In the genomic region with DNA sequence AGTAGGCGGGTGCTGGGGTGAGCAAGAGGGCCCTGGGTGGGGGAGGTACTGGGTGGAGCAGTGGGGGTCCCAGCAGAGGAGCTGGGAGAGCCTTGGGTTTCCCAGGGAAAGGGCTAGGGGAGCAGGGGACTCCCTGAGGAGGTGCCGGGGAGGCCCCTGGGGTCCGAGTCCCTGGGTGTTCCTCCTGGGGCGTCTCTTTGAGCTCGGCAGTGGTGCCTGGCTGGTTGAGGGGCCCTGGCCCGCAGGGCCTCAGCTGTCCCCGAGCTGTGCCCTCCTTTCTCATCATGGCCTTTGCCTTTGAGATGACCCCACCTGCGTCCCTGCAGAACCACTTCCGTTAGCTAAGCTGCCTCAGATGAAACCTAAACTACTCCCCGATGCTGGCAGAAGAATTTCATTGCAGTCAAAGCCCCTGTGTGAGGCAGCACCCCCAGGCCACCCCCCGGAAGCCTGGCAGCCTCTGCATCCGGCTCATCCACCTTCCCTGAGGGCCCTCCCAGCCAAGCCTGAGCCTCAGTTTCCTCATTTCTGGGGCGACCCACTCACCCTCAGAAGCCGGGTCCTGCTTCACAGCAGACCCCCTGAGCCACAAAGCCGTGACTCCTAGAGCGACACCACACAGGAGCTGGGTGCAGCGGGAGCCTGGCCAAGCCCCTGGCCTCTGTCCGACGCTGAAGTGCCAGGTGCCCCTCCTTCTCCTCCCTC, we compare ENCODE assay signal across 20 cellular contexts. TPM values are rescaled to one million over a fixed set of nuclear protein-coding genes. Genes with fewer than 3 reads are reported as not detected.
DNase-seq lines count a peak whose midpoint lies in the region; ATAC-seq and TF ChIP-seq lines count a peak whose summit lies in the region.
"Had no signal": no experiment of that assay in that cellular context is flagged by ENCODE, and none has a peak within 500 bp of the region (broad histone marks: within the 10 kb centered on the region; RNA-seq: fewer than 3 reads in every experiment).

No MANE protein-coding gene starts in this region.

- H4K91ac ChIP-seq in neuronal stem cell (ENCODE audit: low read depth, low read length, poor library complexity): no peak overlapping the region

- H3K4me3 ChIP-seq in BLaER1 (no peak overlapping the region), HEK293 (ENCODE audit: low read depth, low read length) (no peak overlapping the region), neuronal stem cell (ENCODE audit: low read length in 2 of 2) (no peak overlapping the region)
- H3K4me3 ChIP-seq: A549 had no signal

- H3K9me3 ChIP-seq in BLaER1 (no peaks in the 10 kb centered on the region), HEK293 (ENCODE audit: control insufficient read depth, insufficient read depth, low read depth, low read length) (no peaks in the 10 kb centered on the region), neuronal stem cell (replicated peaks in 1 of 2; ENCODE audit: control insufficient read depth in 2 of 2, insufficient read depth in 1 of 2, low read depth in 1 of 2, low read length in 2 of 2) (no peaks in the 10 kb centered on the region)
- H3K9me3 ChIP-seq: A549, BE2C had no signal

- H3K36me3 ChIP-seq in BLaER1: peaks cover 43% of the 10 kb centered on the region
- peaks cover 0 to 43% of the 10 kb centered on the region in 2 experiments; a peak in 2 of 3 replicates for H3K36me3 ChIP-seq in HEK293 (ENCODE audit: control insufficient read depth in 2 of 2, insufficient read depth in 1 of 2, low read length in 2 of 2)
- H3K36me3 ChIP-seq in neuronal stem cell (replicated peaks in 1 of 2; ENCODE audit: control insufficient read depth in 2 of 2, insufficient read depth in 2 of 2, low read length in 2 of 2): peaks cover 0 to 42% of the 10 kb centered on the region in 2 donors

- no peak overlapping the region for H2BK15ac ChIP-seq in neuronal stem cell (ENCODE audit: low read length)

- H3K27me3 ChIP-seq in BLaER1: no peaks in the 10 kb centered on the region; the same call in 1 of the 2 replicates
- no peaks in the 10 kb centered on the region for H3K27me3 ChIP-seq in neuronal stem cell (ENCODE audit: control insufficient read depth in 3 of 3, insufficient read depth in 3 of 3, low read depth in 1 of 3, low read length in 3 of 3)
- H3K27me3 ChIP-seq: BE2C had no signal

- no peak overlapping the region for H3K14ac ChIP-seq in neuronal stem cell (ENCODE audit: low read length)

- H3K27ac ChIP-seq in BLaER1 (no peak overlapping the region), HEK293 (ENCODE audit: extremely low read depth, low read depth, low read length) (no peak overlapping the region), neuronal stem cell (replicated peaks; ENCODE audit: low read length) (no peak overlapping the region)
- H3K27ac ChIP-seq: A549 had no signal

- H4K8ac ChIP-seq in neuronal stem cell (ENCODE audit: low read depth, low read length): no peak overlapping the region

- H3K18ac ChIP-seq in neuronal stem cell (ENCODE audit: low read length): peak overlapping the region; percentile 44

- H3K4me2 ChIP-seq in BLaER1 (0 out of 2 replicates have a peak overlapping the region, but pooled peaks have one; percentile 74), neuronal stem cell (ENCODE audit: insufficient read depth, low read length, poor library complexity, severe bottlenecking) (no peak overlapping the region)
- H3K4me2 ChIP-seq: A549 had no signal

- H2AK5ac ChIP-seq in neuronal stem cell (ENCODE audit: low read depth, low read length): no peak overlapping the region

- WGBS in neuronal stem cell (ENCODE audit: extremely low coverage in 2 of 2, insufficient read length in 2 of 2, insufficient replicate concordance in 1 of 2), 2 donors: no CpG with 5 or more reads among the region's 19 CpGs

- H3K79me1 ChIP-seq in neuronal stem cell (ENCODE audit: low read depth, low read length): peaks cover 1% of the 10 kb centered on the region

- H3K4me1 ChIP-seq in BLaER1 (peaks cover 23% of the 10 kb centered on the region), HEK293 (ENCODE audit: control insufficient read depth, insufficient read depth, low read length) (no peaks in the 10 kb centered on the region), neuronal stem cell (ENCODE audit: control insufficient read depth in 2 of 2, insufficient read depth in 1 of 2, low read depth in 1 of 2, low read length in 2 of 2) (no peaks in the 10 kb centered on the region)
- H3K4me1 ChIP-seq: A549, BE2C had no signal

- no peak overlapping the region for H2BK12ac ChIP-seq in neuronal stem cell (ENCODE audit: low read length)

- no peak overlapping the region for H3K4ac ChIP-seq in neuronal stem cell (ENCODE audit: low read length)

- H2AFZ ChIP-seq in neuronal stem cell (ENCODE audit: low read length): no peak overlapping the region

- no peak overlapping the region for H2BK120ac ChIP-seq in neuronal stem cell (ENCODE audit: low read depth, low read length)

- no peak overlapping the region for H3K23ac ChIP-seq in neuronal stem cell (ENCODE audit: low read depth, low read length, poor library complexity)

- no peak for TF ChIP-seq CTCF in HEK293 (tag by site-specific recombination; IDR thresholded peaks at IDR 0.05)

- H2BK5ac ChIP-seq in neuronal stem cell (ENCODE audit: low read length): peak overlapping the region; percentile 53

- intact Hi-C loops in Right ventricle myocardium inferior (cut with DNase I): no loop called here
- intact Hi-C loops in Right ventricle myocardium superior (cut with DNase I): no loop called here

- no peak for ATAC-seq in Right ventricle myocardium inferior
- no peak for ATAC-seq in Right ventricle myocardium superior (ENCODE audit: poor library complexity)
- ATAC-seq: A549 had no signal

- peak; percentile 45 for DNase-seq in Right ventricle myocardium inferior (ENCODE audit: missing footprints)
- DNase-seq in Right ventricle myocardium superior: no peak
- DNase-seq in neuronal stem cell (ENCODE audit: low spot score): no peak
- DNase-seq in effector CD4-positive, alpha-beta T cell: no peak
- DNase-seq in NCI-H1105 (lab: John Stamatoyannopoulos, UW): no peak
- DNase-seq: 8988T; ACHN; AML-193; BE2C; C1 segment of cervical spinal cord; Calu3; CD4-positive, alpha-beta memory T cell; COR-L47; DMS53; DND-41; GOT3; HCEC 1CT had no signal

- CTCF ChIA-PET in HEK293 (lab: Yijun Ruan, JAX): interaction anchor here (0.5 kb wide), 1 partner anchor 273 kb away, joined by 4 read pairs; no protein-coding TSS in a partner anchor

- H4K20me1 ChIP-seq in BLaER1: peaks cover 82% of the 10 kb centered on the region

- POLR2A ChIA-PET in HEK293 (lab: Yijun Ruan, JAX): no interaction called here

- H3K9ac ChIP-seq in BLaER1: no peak overlapping the region
- no peak overlapping the region for H3K9ac ChIP-seq in neuronal stem cell (ENCODE audit: low read depth, low read length, poor library complexity)

TF ChIP-seq in HEK293, 187 proteins besides CTCF, POLR2A, EP300 and RAD21:
- TF ChIP-seq ZNF473 (tag by site-specific recombination; IDR thresholded peaks at IDR 0.05): no peak
- TF ChIP-seq GLIS2 (tag by site-specific recombination; IDR thresholded peaks at IDR 0.05): no peak
- TF ChIP-seq GLIS1 (tag by site-specific recombination; IDR thresholded peaks at IDR 0.05): peak; percentile 65
- TF ChIP-seq, protein P1, sequence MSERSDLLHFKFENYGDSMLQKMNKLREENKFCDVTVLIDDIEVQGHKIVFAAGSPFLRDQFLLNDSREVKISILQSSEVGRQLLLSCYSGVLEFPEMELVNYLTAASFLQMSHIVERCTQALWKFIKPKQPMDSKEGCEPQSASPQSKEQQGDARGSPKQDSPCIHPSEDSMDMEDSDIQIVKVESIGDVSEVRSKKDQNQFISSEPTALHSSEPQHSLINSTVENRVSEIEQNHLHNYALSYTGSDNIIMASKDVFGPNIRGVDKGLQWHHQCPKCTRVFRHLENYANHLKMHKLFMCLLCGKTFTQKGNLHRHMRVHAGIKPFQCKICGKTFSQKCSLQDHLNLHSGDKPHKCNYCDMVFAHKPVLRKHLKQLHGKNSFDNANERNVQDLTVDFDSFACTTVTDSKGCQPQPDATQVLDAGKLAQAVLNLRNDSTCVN (tag by site-specific recombination; optimal IDR thresholded peaks at IDR 0.05): no peak
- no peak for TF ChIP-seq ZNF510 (tag by site-specific recombination; IDR thresholded peaks at IDR 0.05; ENCODE audit: insufficient replicate concordance)

RNA-seq across cellular contexts. Expression of a gene that starts 43.5 kb away (rescaled TPM):
- 20.3 TPM for total RNA-seq in Right ventricle myocardium inferior
- total RNA-seq in Right ventricle myocardium superior: 20.3 TPM
- polyA plus RNA-seq in neuronal stem cell (2013, experiment 1 of 2): 11.6 TPM
- polyA plus RNA-seq in neuronal stem cell (2013, experiment 2 of 2): 12.2 TPM
